ENCODE assay signal across 1 cellular context in the genomic region with DNA sequence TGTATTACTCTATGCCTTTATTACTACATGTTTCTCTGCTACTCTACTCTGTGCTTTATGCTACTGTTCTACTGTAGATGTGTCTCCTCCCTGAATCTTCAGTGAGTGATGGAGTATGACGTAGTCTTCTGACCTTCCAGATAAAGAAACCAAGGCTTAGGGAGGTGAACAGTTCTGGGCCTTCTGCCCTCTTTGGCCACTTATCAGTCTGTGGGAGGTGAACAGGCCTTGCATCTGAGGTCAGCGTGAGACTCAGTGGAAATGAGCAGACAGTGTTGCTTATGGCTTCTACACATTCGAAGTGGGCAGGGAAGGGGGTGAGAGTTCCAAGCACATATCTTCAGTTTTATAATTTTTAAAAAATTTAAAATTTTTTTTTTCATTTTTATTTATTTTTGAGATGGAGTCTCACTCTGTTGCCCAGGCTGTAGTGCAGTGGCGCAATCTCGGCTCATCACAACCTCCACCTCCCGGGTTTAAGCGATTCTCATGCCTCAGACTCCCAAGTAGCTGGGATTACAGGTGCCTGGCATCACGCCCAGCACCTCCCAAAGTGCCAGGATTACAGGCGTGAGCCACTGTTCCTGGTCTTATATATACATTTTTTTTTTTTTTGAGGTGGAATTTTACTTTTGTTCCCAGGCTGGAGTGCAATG.
TF ChIP-seq lines count a peak whose summit lies in the region.

No MANE protein-coding gene starts in this region.

TF ChIP-seq in K562, 482 proteins besides CTCF, POLR2A, EP300 and RAD21 (continued from another document and continues in another):
- TF ChIP-seq CREB5 (CRISPR knock-in tag; IDR thresholded peaks at IDR 0.05) (no peak), ZNF174 (CRISPR knock-in tag; IDR thresholded peaks at IDR 0.05) (no peak), EP400 (IDR thresholded peaks at IDR 0.05) (peak; percentile 47), MCM3 (IDR thresholded peaks at IDR 0.05) (no peak), L3MBTL2 (IDR thresholded peaks at IDR 0.05) (peak; percentile 54; the same call in 1 of the 2 replicates), HIVEP1 (CRISPR knock-in tag; IDR thresholded peaks at IDR 0.05) (no peak), MTA2 (IDR thresholded peaks at IDR 0.05; ENCODE audit: low read depth) (peak; percentile 90), MED1 (CRISPR knock-in tag; IDR thresholded peaks at IDR 0.05; ENCODE audit: borderline replicate concordance) (no peak), ZNF146 (CRISPR knock-in tag; IDR thresholded peaks at IDR 0.05; ENCODE audit: unreplicated experiment) (no peak), ZBTB12 (CRISPR knock-in tag; IDR thresholded peaks at IDR 0.05) (peak; percentile 77), HCFC1 (IDR thresholded peaks at IDR 0.05; ENCODE audit: low read depth, low read length) (no peak), ZNF609 (CRISPR knock-in tag; IDR thresholded peaks at IDR 0.05; ENCODE audit: borderline replicate concordance) (0 out of 2 replicates have a peak, but pooled peaks have one; percentile 39), SMAD2 (IDR thresholded peaks at IDR 0.05; ENCODE audit: low read depth, low read length) (no peak), BRCA1 (IDR thresholded peaks at IDR 0.05) (no peak), BRCA1 (CRISPR knock-in tag; IDR thresholded peaks at IDR 0.05) (no peak), IFI16 (CRISPR knock-in tag; IDR thresholded peaks at IDR 0.05) (no peak), SREBF1 (IDR thresholded peaks at IDR 0.05; ENCODE audit: borderline replicate concordance, low read depth, low read length) (no peak), HES1 (IDR thresholded peaks at IDR 0.05; ENCODE audit: low read depth) (peak; percentile 25; the same call in 1 of the 2 replicates), TSC22D4 (tag; IDR thresholded peaks at IDR 0.05) (no peak), HDAC8 (tag; IDR thresholded peaks at IDR 0.05) (no peak), ZNF277 (CRISPR knock-in tag; IDR thresholded peaks at IDR 0.05; ENCODE audit: borderline replicate concordance) (no peak)
- TF ChIP-seq, protein P1, sequence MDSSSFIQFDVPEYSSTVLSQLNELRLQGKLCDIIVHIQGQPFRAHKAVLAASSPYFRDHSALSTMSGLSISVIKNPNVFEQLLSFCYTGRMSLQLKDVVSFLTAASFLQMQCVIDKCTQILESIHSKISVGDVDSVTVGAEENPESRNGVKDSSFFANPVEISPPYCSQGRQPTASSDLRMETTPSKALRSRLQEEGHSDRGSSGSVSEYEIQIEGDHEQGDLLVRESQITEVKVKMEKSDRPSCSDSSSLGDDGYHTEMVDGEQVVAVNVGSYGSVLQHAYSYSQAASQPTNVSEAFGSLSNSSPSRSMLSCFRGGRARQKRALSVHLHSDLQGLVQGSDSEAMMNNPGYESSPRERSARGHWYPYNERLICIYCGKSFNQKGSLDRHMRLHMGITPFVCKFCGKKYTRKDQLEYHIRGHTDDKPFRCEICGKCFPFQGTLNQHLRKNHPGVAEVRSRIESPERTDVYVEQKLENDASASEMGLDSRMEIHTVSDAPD (CRISPR knock-in tag; IDR thresholded peaks at IDR 0.05), result no peak
- TF ChIP-seq, protein P2, sequence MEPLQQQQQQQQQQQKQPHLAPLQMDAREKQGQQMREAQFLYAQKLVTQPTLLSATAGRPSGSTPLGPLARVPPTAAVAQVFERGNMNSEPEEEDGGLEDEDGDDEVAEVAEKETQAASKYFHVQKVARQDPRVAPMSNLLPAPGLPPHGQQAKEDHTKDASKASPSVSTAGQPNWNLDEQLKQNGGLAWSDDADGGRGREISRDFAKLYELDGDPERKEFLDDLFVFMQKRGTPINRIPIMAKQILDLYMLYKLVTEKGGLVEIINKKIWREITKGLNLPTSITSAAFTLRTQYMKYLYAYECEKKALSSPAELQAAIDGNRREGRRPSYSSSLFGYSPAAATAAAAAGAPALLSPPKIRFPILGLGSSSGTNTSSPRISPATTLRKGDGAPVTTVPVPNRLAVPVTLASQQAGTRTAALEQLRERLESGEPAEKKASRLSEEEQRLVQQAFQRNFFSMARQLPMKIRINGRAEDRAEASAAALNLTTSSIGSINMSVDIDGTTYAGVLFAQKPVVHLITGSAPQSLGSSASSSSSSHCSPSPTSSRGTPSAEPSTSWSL (CRISPR knock-in tag; IDR thresholded peaks at IDR 0.05; ENCODE audit: borderline replicate concordance), result no peak
- TF ChIP-seq, protein P3, sequence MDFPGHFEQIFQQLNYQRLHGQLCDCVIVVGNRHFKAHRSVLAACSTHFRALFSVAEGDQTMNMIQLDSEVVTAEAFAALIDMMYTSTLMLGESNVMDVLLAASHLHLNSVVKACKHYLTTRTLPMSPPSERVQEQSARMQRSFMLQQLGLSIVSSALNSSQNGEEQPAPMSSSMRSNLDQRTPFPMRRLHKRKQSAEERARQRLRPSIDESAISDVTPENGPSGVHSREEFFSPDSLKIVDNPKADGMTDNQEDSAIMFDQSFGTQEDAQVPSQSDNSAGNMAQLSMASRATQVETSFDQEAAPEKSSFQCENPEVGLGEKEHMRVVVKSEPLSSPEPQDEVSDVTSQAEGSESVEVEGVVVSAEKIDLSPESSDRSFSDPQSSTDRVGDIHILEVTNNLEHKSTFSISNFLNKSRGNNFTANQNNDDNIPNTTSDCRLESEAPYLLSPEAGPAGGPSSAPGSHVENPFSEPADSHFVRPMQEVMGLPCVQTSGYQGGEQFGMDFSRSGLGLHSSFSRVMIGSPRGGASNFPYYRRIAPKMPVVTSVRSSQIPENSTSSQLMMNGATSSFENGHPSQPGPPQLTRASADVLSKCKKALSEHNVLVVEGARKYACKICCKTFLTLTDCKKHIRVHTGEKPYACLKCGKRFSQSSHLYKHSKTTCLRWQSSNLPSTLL (IDR thresholded peaks at IDR 0.05), result no peak
- TF ChIP-seq, protein P4, sequence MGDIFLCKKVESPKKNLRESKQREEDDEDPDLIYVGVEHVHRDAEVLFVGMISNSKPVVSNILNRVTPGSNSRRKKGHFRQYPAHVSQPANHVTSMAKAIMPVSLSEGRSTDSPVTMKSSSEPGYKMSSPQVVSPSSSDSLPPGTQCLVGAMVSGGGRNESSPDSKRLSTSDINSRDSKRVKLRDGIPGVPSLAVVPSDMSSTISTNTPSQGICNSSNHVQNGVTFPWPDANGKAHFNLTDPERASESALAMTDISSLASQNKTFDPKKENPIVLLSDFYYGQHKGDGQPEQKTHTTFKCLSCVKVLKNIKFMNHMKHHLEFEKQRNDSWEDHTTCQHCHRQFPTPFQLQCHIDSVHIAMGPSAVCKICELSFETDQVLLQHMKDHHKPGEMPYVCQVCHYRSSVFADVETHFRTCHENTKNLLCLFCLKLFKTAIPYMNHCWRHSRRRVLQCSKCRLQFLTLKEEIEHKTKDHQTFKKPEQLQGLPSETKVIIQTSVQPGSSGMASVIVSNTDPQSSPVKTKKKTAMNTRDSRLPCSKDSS (IDR thresholded peaks at IDR 0.05; ENCODE audit: low read depth, partially characterized antibody), result no peak
- TF ChIP-seq, protein P5, sequence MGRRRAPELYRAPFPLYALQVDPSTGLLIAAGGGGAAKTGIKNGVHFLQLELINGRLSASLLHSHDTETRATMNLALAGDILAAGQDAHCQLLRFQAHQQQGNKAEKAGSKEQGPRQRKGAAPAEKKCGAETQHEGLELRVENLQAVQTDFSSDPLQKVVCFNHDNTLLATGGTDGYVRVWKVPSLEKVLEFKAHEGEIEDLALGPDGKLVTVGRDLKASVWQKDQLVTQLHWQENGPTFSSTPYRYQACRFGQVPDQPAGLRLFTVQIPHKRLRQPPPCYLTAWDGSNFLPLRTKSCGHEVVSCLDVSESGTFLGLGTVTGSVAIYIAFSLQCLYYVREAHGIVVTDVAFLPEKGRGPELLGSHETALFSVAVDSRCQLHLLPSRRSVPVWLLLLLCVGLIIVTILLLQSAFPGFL (CRISPR knock-in tag; IDR thresholded peaks at IDR 0.05), result no peak
